ENCODE assay signal across 22 cellular contexts in genomic region chr9:118109542-118109941, GRCh38.
DNase-seq lines count a peak whose midpoint lies in the region; ATAC-seq and TF ChIP-seq lines count a peak whose summit lies in the region.
"Had no signal": no experiment of that assay in that cellular context is flagged by ENCODE, and none has a peak within 500 bp of the region (broad histone marks: within the 10 kb centered on the region; RNA-seq: fewer than 3 reads in every experiment).

No MANE protein-coding gene starts in this region.

- H3K4me2 ChIP-seq in GM23338 = no peak overlapping the region; the same call in 1 of the 2 replicates
- H3K4me2 ChIP-seq: A549; BLaER1 treated with 17β-estradiol and CSF1 and Interleukin-3, amounts not matched to agents 10 nM and 100 nM had no signal

- H3K27ac ChIP-seq in GM23338 (ENCODE audit: low read depth) = no peak overlapping the region
- no peak overlapping the region for H3K27ac ChIP-seq in iPS DF 6.9 (ENCODE audit: low read length)
- H3K27ac ChIP-seq: 22Rv1; A549; BLaER1 treated with 17β-estradiol and CSF1 and Interleukin-3, amounts not matched to agents 10 nM and 100 nM; C4-2B had no signal

- DNase-seq in GM23338 (ENCODE audit: low spot score) = peak; percentile 48
- DNase-seq in WTC11 (ENCODE audit: low spot score) = no peak
- peak; percentile 2 for DNase-seq in iPS DF 6.9 (ENCODE audit: low read depth, low spot score)
- no peak for DNase-seq in activated T-cell treated with anti-CD3 and anti-CD28 coated beads, Interleukin-2, amount 50 U/mL, for 4 hours
- DNase-seq: AML-193; CD4-positive, alpha-beta memory T cell; CD8-positive, alpha-beta memory T cell; COR-L47; DMS 273 treated with DMSO at 0.1 percent for 48 hours; DMS153; DMS79; DND-41; EL; GDM1 had no signal

- H3K9me2 ChIP-seq in GM23338 (ENCODE audit: insufficient read depth) = 0 out of 2 replicates have a peak, but pooled peaks cover 4% of the 10 kb centered on the region

- no CpG with 5 or more reads among the region's 3 CpGs for WGBS in iPS DF 6.9 (ENCODE audit: insufficient coverage, insufficient read length)

- H3K36me3 ChIP-seq in GM23338 (ENCODE audit: insufficient read depth) (no peaks in the 10 kb centered on the region), iPS DF 6.9 (ENCODE audit: control insufficient read depth, insufficient read depth, low read length) (no peaks in the 10 kb centered on the region)
- H3K36me3 ChIP-seq: BLaER1 treated with 17β-estradiol and CSF1 and Interleukin-3, amounts not matched to agents 10 nM and 100 nM had no signal

- peaks cover 2% of the 10 kb centered on the region for H3K27me3 Mint-ChIP-seq in GM23338 (ENCODE audit: insufficient read depth, low read depth, poor library complexity)
- H3K27me3 Mint-ChIP-seq in WTC11 (ENCODE audit: low read depth) = no peaks in the 10 kb centered on the region
- no peaks in the 10 kb centered on the region for H3K27me3 Mint-ChIP-seq in activated T-cell treated with anti-CD3 and anti-CD28 coated beads, Interleukin-2, amount 50 U/mL, for 4 hours (ENCODE audit: low read depth)
- H3K27me3 Mint-ChIP-seq: CD8-positive, alpha-beta memory T cell had no signal

- H2AFZ ChIP-seq in GM23338 = no peak overlapping the region

- no peak for TF ChIP-seq CTCF in GM23338 (conservative IDR thresholded peaks at IDR 0.05; ENCODE audit: low read depth in 2 of 2)
- no peak for TF ChIP-seq CTCF in WTC11 (IDR thresholded peaks at IDR 0.05)

- CTCF ChIA-PET in WTC11 (lab: Charles Lee) = no interaction called here

- POLR2A ChIA-PET in WTC11 (lab: Charles Lee) = interaction anchor here (1.0 kb wide), 1 partner anchor 15 kb away, joined by 3 read pairs; no protein-coding TSS in a partner anchor

- H3K27me3 ChIP-seq in GM23338 (ENCODE audit: insufficient read depth) (no peaks in the 10 kb centered on the region), iPS DF 6.9 (ENCODE audit: control insufficient read depth, insufficient read depth, low read length) (no peaks in the 10 kb centered on the region)
- H3K27me3 ChIP-seq: BLaER1 treated with 17β-estradiol and CSF1 and Interleukin-3, amounts not matched to agents 10 nM and 100 nM had no signal

- H3K4me3 ChIP-seq in GM23338 (no peak overlapping the region), iPS DF 6.9 (ENCODE audit: low read length) (no peak overlapping the region)
- H3K4me3 ChIP-seq: A549; BLaER1 treated with 17β-estradiol and CSF1 and Interleukin-3, amounts not matched to agents 10 nM and 100 nM; GM12878 had no signal

- no peaks in the 10 kb centered on the region for H3K9me3 ChIP-seq in iPS DF 6.9 (ENCODE audit: control insufficient read depth, insufficient read depth, low read length)
- H3K9me3 ChIP-seq: A549; BLaER1 treated with 17β-estradiol and CSF1 and Interleukin-3, amounts not matched to agents 10 nM and 100 nM had no signal

- H3K9me3 Mint-ChIP-seq in GM23338 = peaks cover 59% of the 10 kb centered on the region
- no peaks in the 10 kb centered on the region for H3K9me3 Mint-ChIP-seq in WTC11
- H3K9me3 Mint-ChIP-seq in activated T-cell treated with anti-CD3 and anti-CD28 coated beads, Interleukin-2, amount 50 U/mL, for 4 hours = peaks cover 4% of the 10 kb centered on the region

- no peaks in the 10 kb centered on the region for H3F3A ChIP-seq in GM23338 (replicated peaks; ENCODE audit: low read depth)

- no peak overlapping the region for H3K4me3 Mint-ChIP-seq in GM23338
- H3K4me3 Mint-ChIP-seq in WTC11 = no peak overlapping the region
- no peak overlapping the region for H3K4me3 Mint-ChIP-seq in activated T-cell treated with anti-CD3 and anti-CD28 coated beads, Interleukin-2, amount 50 U/mL, for 4 hours
- H3K4me3 Mint-ChIP-seq: B cell; CD4-positive, alpha-beta memory T cell; CD8-positive, alpha-beta memory T cell had no signal

- H3K4me1 Mint-ChIP-seq in GM23338 (peaks cover 35% of the 10 kb centered on the region), WTC11 (peaks cover 47% of the 10 kb centered on the region)
- no peaks in the 10 kb centered on the region for H3K4me1 Mint-ChIP-seq in activated T-cell treated with anti-CD3 and anti-CD28 coated beads, Interleukin-2, amount 50 U/mL, for 4 hours (ENCODE audit: low read depth)
- H3K4me1 Mint-ChIP-seq: B cell; CD4-positive, alpha-beta memory T cell; CD8-positive, alpha-beta memory T cell had no signal

- no peak overlapping the region for H3K27ac Mint-ChIP-seq in GM23338
- peak overlapping the region; percentile 26; the same call in 1 of the 2 replicates for H3K27ac Mint-ChIP-seq in WTC11
- H3K27ac Mint-ChIP-seq: B cell; CD4-positive, alpha-beta memory T cell; CD8-positive, alpha-beta memory T cell had no signal

- no peaks in the 10 kb centered on the region for H3K79me2 ChIP-seq in GM23338 (replicated peaks; ENCODE audit: insufficient read depth)

- H3K4me1 ChIP-seq in GM23338 (ENCODE audit: insufficient read depth) = peaks cover 43% of the 10 kb centered on the region
- H3K4me1 ChIP-seq in iPS DF 6.9 (ENCODE audit: control insufficient read depth, insufficient read depth, low read length) = peaks cover 2% of the 10 kb centered on the region; the same call in 1 of the 2 replicates
- H3K4me1 ChIP-seq: A549; BLaER1 treated with 17β-estradiol and CSF1 and Interleukin-3, amounts not matched to agents 10 nM and 100 nM had no signal

- ATAC-seq in GM23338 = peak; percentile 59
- peak; percentile 93 for ATAC-seq in WTC11
- ATAC-seq in HG03469 (IDR thresholded peaks at IDR 0.05; ENCODE audit: unreplicated experiment) = no peak
- no peak for ATAC-seq in activated T-cell treated with anti-CD3 and anti-CD28 coated beads, Interleukin-2, amount 50 U/mL, for 4 hours
- ATAC-seq in GM18502 (IDR thresholded peaks at IDR 0.05; ENCODE audit: poor library complexity, unreplicated experiment) = no peak
- ATAC-seq: A549, GM12878 had no signal

- H3K36me3 Mint-ChIP-seq in GM23338 (ENCODE audit: low read depth) = no peaks in the 10 kb centered on the region
- H3K36me3 Mint-ChIP-seq in WTC11 = no peaks in the 10 kb centered on the region
- H3K36me3 Mint-ChIP-seq in activated T-cell treated with anti-CD3 and anti-CD28 coated beads, Interleukin-2, amount 50 U/mL, for 4 hours (ENCODE audit: insufficient read depth) = no peaks in the 10 kb centered on the region
- H3K36me3 Mint-ChIP-seq: CD4-positive, alpha-beta memory T cell; CD8-positive, alpha-beta memory T cell had no signal

- no peaks in the 10 kb centered on the region for H4K20me1 ChIP-seq in GM23338 (replicated peaks; ENCODE audit: insufficient read depth)
- H4K20me1 ChIP-seq: BLaER1 treated with 17β-estradiol and CSF1 and Interleukin-3, amounts not matched to agents 10 nM and 100 nM had no signal

TF ChIP-seq in GM23338, 12 proteins besides CTCF, POLR2A, EP300 and RAD21 (continues in another document):
- TF ChIP-seq NANOG (IDR thresholded peaks at IDR 0.05; ENCODE audit: borderline replicate concordance) (no peak), EZH2 (IDR thresholded peaks at IDR 0.05; ENCODE audit: low read depth, unreplicated experiment) (no peak)
- TF ChIP-seq, protein P1, sequence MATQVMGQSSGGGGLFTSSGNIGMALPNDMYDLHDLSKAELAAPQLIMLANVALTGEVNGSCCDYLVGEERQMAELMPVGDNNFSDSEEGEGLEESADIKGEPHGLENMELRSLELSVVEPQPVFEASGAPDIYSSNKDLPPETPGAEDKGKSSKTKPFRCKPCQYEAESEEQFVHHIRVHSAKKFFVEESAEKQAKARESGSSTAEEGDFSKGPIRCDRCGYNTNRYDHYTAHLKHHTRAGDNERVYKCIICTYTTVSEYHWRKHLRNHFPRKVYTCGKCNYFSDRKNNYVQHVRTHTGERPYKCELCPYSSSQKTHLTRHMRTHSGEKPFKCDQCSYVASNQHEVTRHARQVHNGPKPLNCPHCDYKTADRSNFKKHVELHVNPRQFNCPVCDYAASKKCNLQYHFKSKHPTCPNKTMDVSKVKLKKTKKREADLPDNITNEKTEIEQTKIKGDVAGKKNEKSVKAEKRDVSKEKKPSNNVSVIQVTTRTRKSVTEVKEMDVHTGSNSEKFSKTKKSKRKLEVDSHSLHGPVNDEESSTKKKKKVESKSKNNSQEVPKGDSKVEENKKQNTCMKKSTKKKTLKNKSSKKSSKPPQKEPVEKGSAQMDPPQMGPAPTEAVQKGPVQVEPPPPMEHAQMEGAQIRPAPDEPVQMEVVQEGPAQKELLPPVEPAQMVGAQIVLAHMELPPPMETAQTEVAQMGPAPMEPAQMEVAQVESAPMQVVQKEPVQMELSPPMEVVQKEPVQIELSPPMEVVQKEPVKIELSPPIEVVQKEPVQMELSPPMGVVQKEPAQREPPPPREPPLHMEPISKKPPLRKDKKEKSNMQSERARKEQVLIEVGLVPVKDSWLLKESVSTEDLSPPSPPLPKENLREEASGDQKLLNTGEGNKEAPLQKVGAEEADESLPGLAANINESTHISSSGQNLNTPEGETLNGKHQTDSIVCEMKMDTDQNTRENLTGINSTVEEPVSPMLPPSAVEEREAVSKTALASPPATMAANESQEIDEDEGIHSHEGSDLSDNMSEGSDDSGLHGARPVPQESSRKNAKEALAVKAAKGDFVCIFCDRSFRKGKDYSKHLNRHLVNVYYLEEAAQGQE (IDR thresholded peaks at IDR 0.05; ENCODE audit: unreplicated experiment) = no peak

TF ChIP-seq in WTC11, 78 proteins besides CTCF, POLR2A, EP300 and RAD21 (continues in another document):
- TF ChIP-seq ZNF425 (CRISPR knock-in tag; conservative IDR thresholded peaks at IDR 0.05) = no peak
- no peak for TF ChIP-seq ZNF671 (CRISPR knock-in tag; IDR thresholded peaks at IDR 0.05)

Comparison
In these comparisons a context has a peak if more than half of its experiments do, and no peak if none do; other contexts are left out.
1. ATAC-seq: peak in GM23338 (single experiment) and WTC11 (single experiment); none in HG03469 (single experiment), activated T-cell treated with anti-CD3 and anti-CD28 coated beads, Interleukin-2, amount 50 U/mL, for 4 hours (0 of 2) and GM18502 (single experiment).
2. DNase-seq: peak in GM23338 (single experiment) and iPS DF 6.9 (single experiment); none in WTC11 (single experiment) and activated T-cell treated with anti-CD3 and anti-CD28 coated beads, Interleukin-2, amount 50 U/mL, for 4 hours (single experiment).